ENCODE assay signal across 8 cellular contexts in genomic region chr2:47767880-47768609, GRCh38. TPM values are rescaled to one million over a fixed set of nuclear protein-coding genes. Genes with fewer than 3 reads are reported as not detected.
A peak's percentile ranks its signal among the peaks of the same experiment; 100 is the strongest.
DNase-seq lines count a peak whose midpoint lies in the region; ATAC-seq lines count a peak whose summit lies in the region.

No MANE protein-coding gene starts in this region.

- H3K4me1 ChIP-seq in rectal smooth muscle tissue (ENCODE audit: control insufficient read depth, insufficient read depth, low read length) = no peaks in the 10 kb centered on the region

- H3K4me3 Mint-ChIP-seq in activated naive CD4-positive, alpha-beta T cell treated with anti-CD3 and anti-CD28 coated beads, Interleukin-2, amount 10 ng/mL, durations not matched to agents 7 days and 5 days = no peak overlapping the region

- no peaks in the 10 kb centered on the region for H3K36me3 ChIP-seq in rectal smooth muscle tissue (ENCODE audit: control insufficient read depth, insufficient read depth, low read length)

- CTCF ChIA-PET in activated naive CD4-positive, alpha-beta T cell treated with anti-CD3 and anti-CD28 coated beads, Interleukin-2, amount 10 ng/mL, durations not matched to agents 7 days and 5 days (lab: Charles Lee) = interaction anchor here (0.5 to 5.3 kb wide), 36 partner anchors 9 to 1198 kb away, joined by 3 to 47 read pairs (median 4); partner anchors contain the start of genes MSH2 and MSH6

- intact Hi-C loops in cardiac septum (cut with DNase I) = loop anchor here (2.0 kb wide), 1 partner anchor 331 kb away; no protein-coding TSS in a partner anchor

- no peaks in the 10 kb centered on the region for H3K36me3 Mint-ChIP-seq in activated naive CD4-positive, alpha-beta T cell treated with anti-CD3 and anti-CD28 coated beads, Interleukin-2, amount 10 ng/mL, durations not matched to agents 7 days and 5 days

- H3K27me3 ChIP-seq in rectal smooth muscle tissue (ENCODE audit: control insufficient read depth, insufficient read depth, low read length) = no peaks in the 10 kb centered on the region

- H3K4me1 Mint-ChIP-seq in activated naive CD4-positive, alpha-beta T cell treated with anti-CD3 and anti-CD28 coated beads, Interleukin-2, amount 10 ng/mL, durations not matched to agents 7 days and 5 days = peaks cover 7% of the 10 kb centered on the region

- no peak overlapping the region for H3K27ac ChIP-seq in rectal smooth muscle tissue (ENCODE audit: low read depth, low read length)

- H3K4me3 ChIP-seq in rectal smooth muscle tissue (ENCODE audit: low read length) = peak overlapping the region; percentile 29

- no peak overlapping the region for H3K9ac ChIP-seq in rectal smooth muscle tissue (ENCODE audit: low read length)

- no peaks in the 10 kb centered on the region for H3K9me3 Mint-ChIP-seq in activated naive CD4-positive, alpha-beta T cell treated with anti-CD3 and anti-CD28 coated beads, Interleukin-2, amount 10 ng/mL, durations not matched to agents 7 days and 5 days

- no peak for ATAC-seq in HG03135 (IDR thresholded peaks at IDR 0.05; ENCODE audit: unreplicated experiment)

- H3K27ac Mint-ChIP-seq in activated naive CD4-positive, alpha-beta T cell treated with anti-CD3 and anti-CD28 coated beads, Interleukin-2, amount 10 ng/mL, durations not matched to agents 7 days and 5 days = no peak overlapping the region

- DNase-seq in SIG-M5 treated with dmso at 0.1 percent for 504 hours (lab: John Stamatoyannopoulos, UW; ENCODE audit: unreplicated experiment) (peak; percentile 33), SIG-M5 (lab: John Stamatoyannopoulos, UW) (no peak), HPDE6-E6E7 (ENCODE audit: extremely low spot score) (peak; percentile 36), SK-N-DZ (ENCODE audit: low spot score) (peak; percentile 53), cardiac septum (ENCODE audit: low spot score) (peak; percentile 89)
- peak; percentile 76 for DNase-seq in activated naive CD4-positive, alpha-beta T cell treated with anti-CD3 and anti-CD28 coated beads, Interleukin-2, amount 10 ng/mL, durations not matched to agents 7 days and 5 days

- peaks cover 11% of the 10 kb centered on the region for H3K27me3 Mint-ChIP-seq in activated naive CD4-positive, alpha-beta T cell treated with anti-CD3 and anti-CD28 coated beads, Interleukin-2, amount 10 ng/mL, durations not matched to agents 7 days and 5 days

RNA-seq across cellular contexts. Expression of gene MSH6, which starts 14.9 kb away (rescaled TPM):
- 63.3 and 66.0 TPM in 2 replicates for polyA plus RNA-seq in SK-N-DZ (2014; cell fraction: cytosol; rRNA removed)
- polyA plus RNA-seq in SK-N-DZ (2014; cell fraction: nucleus; rRNA removed) = 40.2 and 45.6 TPM in 2 replicates
- total RNA-seq in cardiac septum = 22.0 TPM
